In genomic region chr11:108009497-108010360, GRCh38 we compare ENCODE assay signal across 1 cellular context.
TF ChIP-seq lines count a peak whose summit lies in the region.

No MANE protein-coding gene starts in this region.

TF ChIP-seq in HepG2, 621 proteins besides CTCF, POLR2A, EP300 and RAD21 (continued from another document and continues in another):
- TF ChIP-seq ZNF775 (CRISPR knock-in tag; IDR thresholded peaks at IDR 0.05; ENCODE audit: borderline replicate concordance) (no peak), ATF5 (CRISPR knock-in tag; IDR thresholded peaks at IDR 0.05; ENCODE audit: low read depth) (no peak; the same call in 1 of the 2 replicates), ZNF354B (CRISPR knock-in tag; IDR thresholded peaks at IDR 0.05) (no peak), DRAP1 (CRISPR knock-in tag; IDR thresholded peaks at IDR 0.05) (no peak), NFAT5 (CRISPR knock-in tag; IDR thresholded peaks at IDR 0.05) (no peak), HNF4G (IDR thresholded peaks at IDR 0.05; ENCODE audit: borderline replicate concordance, low read depth, low read length) (no peak), HNF4G (CRISPR knock-in tag; IDR thresholded peaks at IDR 0.05; ENCODE audit: borderline replicate concordance, low read depth) (no peak), KDM5A (IDR thresholded peaks at IDR 0.05; ENCODE audit: borderline replicate concordance, low read length) (peak; percentile 53), TFE3 (CRISPR knock-in tag; IDR thresholded peaks at IDR 0.05) (no peak), JDP2 (CRISPR knock-in tag; IDR thresholded peaks at IDR 0.05; ENCODE audit: borderline replicate concordance) (no peak), POLR2G (IDR thresholded peaks at IDR 0.05; ENCODE audit: low read depth, low read length) (no peak), BORCS8-MEF2B (CRISPR knock-in tag; IDR thresholded peaks at IDR 0.05) (no peak), ARNT2 (CRISPR knock-in tag; IDR thresholded peaks at IDR 0.05; ENCODE audit: low read depth) (no peak), MED13 (CRISPR knock-in tag; IDR thresholded peaks at IDR 0.05) (no peak), NAIF1 (CRISPR knock-in tag; IDR thresholded peaks at IDR 0.05; ENCODE audit: borderline replicate concordance) (peak; percentile 43; the same call in 1 of the 2 replicates), HMGXB3 (CRISPR knock-in tag; IDR thresholded peaks at IDR 0.05; ENCODE audit: borderline replicate concordance) (no peak), ZNF883 (CRISPR knock-in tag; IDR thresholded peaks at IDR 0.05; ENCODE audit: not compliant biosample characterization) (no peak), ZNF235 (CRISPR knock-in tag; IDR thresholded peaks at IDR 0.05; ENCODE audit: borderline replicate concordance) (0 out of 2 replicates have a peak, but pooled peaks have one; percentile 58), KLF6 (CRISPR knock-in tag; IDR thresholded peaks at IDR 0.05) (no peak), MTA1 (CRISPR knock-in tag; IDR thresholded peaks at IDR 0.05; ENCODE audit: borderline replicate concordance) (no peak), U2AF1 (optimal IDR thresholded peaks at IDR 0.05; ENCODE audit: low read depth, low read length) (peak; percentile 16), AKAP8 (CRISPR knock-in tag; IDR thresholded peaks at IDR 0.05) (no peak), ZNF367 (CRISPR knock-in tag; IDR thresholded peaks at IDR 0.05; ENCODE audit: borderline replicate concordance) (no peak), SP5 (CRISPR knock-in tag; IDR thresholded peaks at IDR 0.05; ENCODE audit: borderline replicate concordance, low read depth) (no peak), ZNF552 (CRISPR knock-in tag; IDR thresholded peaks at IDR 0.05; ENCODE audit: borderline replicate concordance) (no peak), ZNF484 (CRISPR knock-in tag; IDR thresholded peaks at IDR 0.05; ENCODE audit: borderline replicate concordance, low read depth) (no peak), ZNF331 (CRISPR knock-in tag; IDR thresholded peaks at IDR 0.05) (no peak), ZNF501 (CRISPR knock-in tag; IDR thresholded peaks at IDR 0.05) (no peak), HOMEZ (CRISPR knock-in tag; IDR thresholded peaks at IDR 0.05; ENCODE audit: low read depth) (no peak), TARDBP (CRISPR knock-in tag; IDR thresholded peaks at IDR 0.05) (no peak), ZSCAN9 (CRISPR knock-in tag; IDR thresholded peaks at IDR 0.05; ENCODE audit: borderline replicate concordance) (no peak), SCMH1 (CRISPR knock-in tag; IDR thresholded peaks at IDR 0.05; ENCODE audit: borderline replicate concordance) (no peak), MBNL3 (CRISPR knock-in tag; conservative IDR thresholded peaks at IDR 0.05) (no peak), PRMT3 (CRISPR knock-in tag; IDR thresholded peaks at IDR 0.05; ENCODE audit: borderline replicate concordance, low read depth) (no peak), ZNF232 (CRISPR knock-in tag; IDR thresholded peaks at IDR 0.05; ENCODE audit: borderline replicate concordance) (0 out of 2 replicates have a peak, but pooled peaks have one; percentile 10), SRSF9 (IDR thresholded peaks at IDR 0.05; ENCODE audit: borderline replicate concordance, insufficient read depth, low read depth, low read length, poor library complexity, severe bottlenecking) (no peak), MXD3 (CRISPR knock-in tag; IDR thresholded peaks at IDR 0.05) (no peak), ZSCAN12 (CRISPR knock-in tag; IDR thresholded peaks at IDR 0.05) (no peak), GRHL1 (CRISPR knock-in tag; conservative IDR thresholded peaks at IDR 0.05) (no peak), MAFG (CRISPR knock-in tag; IDR thresholded peaks at IDR 0.05) (no peak), RBAK (CRISPR knock-in tag; IDR thresholded peaks at IDR 0.05) (no peak), ZNF639 (CRISPR knock-in tag; conservative IDR thresholded peaks at IDR 0.05) (0 out of 2 replicates have a peak, but pooled peaks have one; percentile 3), ZNF333 (CRISPR knock-in tag; IDR thresholded peaks at IDR 0.05; ENCODE audit: borderline replicate concordance) (no peak), ZNF326 (CRISPR knock-in tag; IDR thresholded peaks at IDR 0.05; ENCODE audit: borderline replicate concordance) (no peak), DR1 (CRISPR knock-in tag; IDR thresholded peaks at IDR 0.05) (no peak), ASH2L (IDR thresholded peaks at IDR 0.05; ENCODE audit: insufficient read length, low read depth, low read length) (peak; percentile 40), ZNF784 (CRISPR knock-in tag; IDR thresholded peaks at IDR 0.05; ENCODE audit: borderline replicate concordance) (no peak), ZNF569 (CRISPR knock-in tag; IDR thresholded peaks at IDR 0.05; ENCODE audit: borderline replicate concordance) (no peak), SNAI1 (CRISPR knock-in tag; IDR thresholded peaks at IDR 0.05; ENCODE audit: borderline replicate concordance) (0 out of 2 replicates have a peak, but pooled peaks have one; percentile 30)
